In genomic region chr1:36613721-36614120, GRCh38 we compare ENCODE assay signal across 23 cellular contexts.
DNase-seq lines count a peak whose midpoint lies in the region; ATAC-seq, FAIRE-seq and TF ChIP-seq lines count a peak whose summit lies in the region.
"Had no signal": no experiment of that assay in that cellular context is flagged by ENCODE, and none has a peak within 500 bp of the region (broad histone marks: within the 10 kb centered on the region; RNA-seq: fewer than 3 reads in every experiment).

No MANE protein-coding gene starts in this region.

- H3K18ac ChIP-seq in trophoblast cell (ENCODE audit: low read length): no peak overlapping the region

- POLR2A ChIA-PET in HEK293 (lab: Yijun Ruan, JAX): no interaction called here

- H2BK120ac ChIP-seq in trophoblast cell (ENCODE audit: insufficient read depth, low read length, poor library complexity): no peak overlapping the region

- H3K9me3 ChIP-seq in HEK293 (ENCODE audit: control insufficient read depth, insufficient read depth, low read depth, low read length): no peaks in the 10 kb centered on the region
- peaks cover 3% of the 10 kb centered on the region for H3K9me3 ChIP-seq in trophoblast cell (ENCODE audit: insufficient read depth, low read depth, low read length)
- no peaks in the 10 kb centered on the region for H3K9me3 ChIP-seq in SJCRH30 (replicated peaks)
- H3K9me3 ChIP-seq: BLaER1, Caco-2, HAP-1 had no signal

- no peak overlapping the region for H2BK5ac ChIP-seq in trophoblast cell (ENCODE audit: low read depth, low read length, poor library complexity)

- H2BK12ac ChIP-seq in trophoblast cell (ENCODE audit: low read length): no peak overlapping the region

- H3K36me3 ChIP-seq in HEK293 (ENCODE audit: control insufficient read depth in 2 of 2, insufficient read depth in 1 of 2, low read length in 2 of 2) (no peaks in the 10 kb centered on the region), bronchial epithelial cell (ENCODE audit: control insufficient read depth, insufficient read depth, low read length) (no peaks in the 10 kb centered on the region), trophoblast cell (ENCODE audit: control insufficient read depth in 1 of 2, insufficient read depth in 2 of 2, low read length in 2 of 2) (no peaks in the 10 kb centered on the region), SJCRH30 (no peaks in the 10 kb centered on the region)
- H3K36me3 ChIP-seq: BLaER1, HAP-1 had no signal

- no peak overlapping the region for H2AFZ ChIP-seq in trophoblast cell (ENCODE audit: insufficient read depth, low read length, poor library complexity)
- H2AFZ ChIP-seq: GM23248 had no signal

- H3K14ac ChIP-seq in trophoblast cell (ENCODE audit: low read length): no peak overlapping the region

- H3K36me3 Mint-ChIP-seq in activated naive CD8-positive, alpha-beta T cell treated with anti-CD3 and anti-CD28 coated beads, Interleukin-2, amount 50 U/mL, for 24 hours (ENCODE audit: low read depth): no peaks in the 10 kb centered on the region
- no peaks in the 10 kb centered on the region for H3K36me3 Mint-ChIP-seq in activated naive CD8-positive, alpha-beta T cell treated with anti-CD3 and anti-CD28 coated beads for 36 hours
- H3K36me3 Mint-ChIP-seq: CD4-positive, CD25-positive, alpha-beta regulatory T cell; CD8-positive, alpha-beta T cell had no signal

- no peaks in the 10 kb centered on the region for H3K9me3 Mint-ChIP-seq in activated naive CD8-positive, alpha-beta T cell treated with anti-CD3 and anti-CD28 coated beads, Interleukin-2, amount 50 U/mL, for 24 hours
- H3K9me3 Mint-ChIP-seq in activated naive CD8-positive, alpha-beta T cell treated with anti-CD3 and anti-CD28 coated beads for 36 hours: no peaks in the 10 kb centered on the region
- H3K9me3 Mint-ChIP-seq: CD4-positive, CD25-positive, alpha-beta regulatory T cell; CD8-positive, alpha-beta T cell had no signal

- no peak overlapping the region for H4K8ac ChIP-seq in trophoblast cell (ENCODE audit: low read depth, low read length)

- H3K27ac Mint-ChIP-seq in activated naive CD8-positive, alpha-beta T cell treated with anti-CD3 and anti-CD28 coated beads, Interleukin-2, amount 50 U/mL, for 24 hours: no peak overlapping the region
- H3K27ac Mint-ChIP-seq in activated naive CD8-positive, alpha-beta T cell treated with anti-CD3 and anti-CD28 coated beads for 36 hours: no peak overlapping the region
- H3K27ac Mint-ChIP-seq: B cell; CD4-positive, CD25-positive, alpha-beta regulatory T cell; CD8-positive, alpha-beta T cell had no signal

- CTCF ChIA-PET in HEK293 (lab: Yijun Ruan, JAX): no interaction called here

- H3K27me3 ChIP-seq in bronchial epithelial cell (ENCODE audit: control insufficient read depth, insufficient read depth, low read length) (no peaks in the 10 kb centered on the region), trophoblast cell (ENCODE audit: insufficient read depth, low read length) (no peaks in the 10 kb centered on the region), SJCRH30 (peaks cover 11% of the 10 kb centered on the region)
- H3K27me3 ChIP-seq: BLaER1 had no signal

- no peak overlapping the region for H4K12ac ChIP-seq in trophoblast cell (ENCODE audit: low read depth, low read length)

- no peak overlapping the region for H2AK5ac ChIP-seq in trophoblast cell (ENCODE audit: low read length)

- H3K4ac ChIP-seq in trophoblast cell (ENCODE audit: low read depth, low read length): no peak overlapping the region

- H3K4me1 ChIP-seq in HEK293 (ENCODE audit: control insufficient read depth, insufficient read depth, low read length) (no peaks in the 10 kb centered on the region), trophoblast cell (ENCODE audit: control insufficient read depth in 1 of 2, insufficient read depth in 2 of 2, low read length in 2 of 2) (no peaks in the 10 kb centered on the region), SJCRH30 (no peaks in the 10 kb centered on the region)
- H3K4me1 ChIP-seq: BLaER1, Caco-2, HAP-1 had no signal

- no peaks in the 10 kb centered on the region for H3K79me2 ChIP-seq in trophoblast cell (ENCODE audit: control insufficient read depth, insufficient read depth, low read length, poor library complexity)

- H3K27ac ChIP-seq in HEK293 (ENCODE audit: extremely low read depth, low read depth, low read length) (no peak overlapping the region), trophoblast cell (ENCODE audit: low read depth, low read length) (no peak overlapping the region), SJCRH30 (no peak overlapping the region)
- H3K27ac ChIP-seq: 22Rv1, BLaER1, C4-2B, GM23248 had no signal

- H3K79me1 ChIP-seq in trophoblast cell (ENCODE audit: low read length): no peaks in the 10 kb centered on the region

- no peak overlapping the region for H3K9ac ChIP-seq in trophoblast cell (ENCODE audit: low read length)
- H3K9ac ChIP-seq: BLaER1, GM23248 had no signal

- H3K4me1 Mint-ChIP-seq in activated naive CD8-positive, alpha-beta T cell treated with anti-CD3 and anti-CD28 coated beads, Interleukin-2, amount 50 U/mL, for 24 hours: no peaks in the 10 kb centered on the region
- H3K4me1 Mint-ChIP-seq in activated naive CD8-positive, alpha-beta T cell treated with anti-CD3 and anti-CD28 coated beads for 36 hours: no peaks in the 10 kb centered on the region
- H3K4me1 Mint-ChIP-seq: B cell; CD4-positive, CD25-positive, alpha-beta regulatory T cell had no signal

- H3K27me3 Mint-ChIP-seq in activated naive CD8-positive, alpha-beta T cell treated with anti-CD3 and anti-CD28 coated beads, Interleukin-2, amount 50 U/mL, for 24 hours: peaks cover 3% of the 10 kb centered on the region
- no peaks in the 10 kb centered on the region for H3K27me3 Mint-ChIP-seq in activated naive CD8-positive, alpha-beta T cell treated with anti-CD3 and anti-CD28 coated beads for 36 hours
- H3K27me3 Mint-ChIP-seq: CD4-positive, CD25-positive, alpha-beta regulatory T cell had no signal

- H3K4me2 ChIP-seq in trophoblast cell (ENCODE audit: low read length): no peak overlapping the region
- H3K4me2 ChIP-seq: BLaER1 had no signal

- H3K23ac ChIP-seq in trophoblast cell (ENCODE audit: low read length): peak overlapping the region; percentile 88

- DNase-seq in activated naive CD8-positive, alpha-beta T cell treated with anti-CD3 and anti-CD28 coated beads, Interleukin-2, amount 50 U/mL, for 24 hours: no peak
- DNase-seq in activated naive CD8-positive, alpha-beta T cell treated with anti-CD3 and anti-CD28 coated beads for 36 hours: no peak
- no peak for DNase-seq in bronchial epithelial cell (ENCODE audit: low read depth)
- DNase-seq in trophoblast cell: no peak
- DNase-seq in UCSD-AML1 (lab: John Stamatoyannopoulos, UW; ENCODE audit: unreplicated experiment): no peak
- DNase-seq in SJCRH30: no peak
- no peak for DNase-seq in stimulated activated naive CD8-positive, alpha-beta T cell treated with anti-CD3 and anti-CD28 coated beads, Interleukin-15, Interleukin-2, amounts not matched to agents 100 U/mL and 50 U/mL, for 24 hours
- DNase-seq: Caco-2; CD4-positive, CD25-positive, alpha-beta regulatory T cell; CD8-positive, alpha-beta T cell; DMS 273 treated with DMSO at 0.1 percent for 48 hours; DMS79; EL; GF-D8; GM23248 had no signal

- ATAC-seq in activated naive CD8-positive, alpha-beta T cell treated with anti-CD3 and anti-CD28 coated beads, Interleukin-2, amount 50 U/mL, for 24 hours: peak; percentile 15
- ATAC-seq in stimulated activated naive CD8-positive, alpha-beta T cell treated with anti-CD3 and anti-CD28 coated beads, Interleukin-15, Interleukin-2, amounts not matched to agents 100 U/mL and 50 U/mL, for 24 hours: no peak
- ATAC-seq: CD8-positive, alpha-beta T cell had no signal

- H3K4me3 ChIP-seq in HEK293 (ENCODE audit: low read depth, low read length): no peak overlapping the region
- H3K4me3 ChIP-seq in bronchial epithelial cell (ENCODE audit: low read depth, low read length): no peak overlapping the region
- no peak overlapping the region for H3K4me3 ChIP-seq in trophoblast cell (ENCODE audit: low read depth, low read length)
- no peak overlapping the region for H3K4me3 ChIP-seq in SJCRH30
- H3K4me3 ChIP-seq: BLaER1, GM23248, HAP-1 had no signal

- H3K4me3 Mint-ChIP-seq in activated naive CD8-positive, alpha-beta T cell treated with anti-CD3 and anti-CD28 coated beads, Interleukin-2, amount 50 U/mL, for 24 hours: no peak overlapping the region
- H3K4me3 Mint-ChIP-seq in activated naive CD8-positive, alpha-beta T cell treated with anti-CD3 and anti-CD28 coated beads for 36 hours: no peak overlapping the region
- H3K4me3 Mint-ChIP-seq: B cell; CD4-positive, CD25-positive, alpha-beta regulatory T cell; CD8-positive, alpha-beta T cell had no signal

- no peak overlapping the region for H4K91ac ChIP-seq in trophoblast cell (ENCODE audit: low read depth, low read length)

- no peak for TF ChIP-seq CTCF in HEK293 (tag by site-specific recombination; IDR thresholded peaks at IDR 0.05)
- no peak for TF ChIP-seq CTCF in bronchial epithelial cell (IDR thresholded peaks at IDR 0.05; ENCODE audit: insufficient read depth, low read length, severe bottlenecking)

- peak; percentile 98 for FAIRE-seq in bronchial epithelial cell (lab: Jason Lieb, UNC)
- FAIRE-seq: A204.1, GM18507 had no signal

- no CpG with 5 or more reads among the region's 3 CpGs for WGBS in trophoblast cell (ENCODE audit: extremely low coverage, insufficient coverage, insufficient read length)

TF ChIP-seq in HEK293, 187 proteins besides CTCF, POLR2A, EP300 and RAD21 (continues in another document):
- TF ChIP-seq MYNN (tag by site-specific recombination; IDR thresholded peaks at IDR 0.05; ENCODE audit: borderline replicate concordance) (no peak), ZXDB (tag by site-specific recombination; IDR thresholded peaks at IDR 0.05) (no peak), ZBTB7A (tag by site-specific recombination; IDR thresholded peaks at IDR 0.05; ENCODE audit: low read depth) (no peak), ZNF768 (tag by site-specific recombination; IDR thresholded peaks at IDR 0.05) (no peak), ZNF629 (tag by site-specific recombination; IDR thresholded peaks at IDR 0.05) (no peak)
- TF ChIP-seq, protein P1, sequence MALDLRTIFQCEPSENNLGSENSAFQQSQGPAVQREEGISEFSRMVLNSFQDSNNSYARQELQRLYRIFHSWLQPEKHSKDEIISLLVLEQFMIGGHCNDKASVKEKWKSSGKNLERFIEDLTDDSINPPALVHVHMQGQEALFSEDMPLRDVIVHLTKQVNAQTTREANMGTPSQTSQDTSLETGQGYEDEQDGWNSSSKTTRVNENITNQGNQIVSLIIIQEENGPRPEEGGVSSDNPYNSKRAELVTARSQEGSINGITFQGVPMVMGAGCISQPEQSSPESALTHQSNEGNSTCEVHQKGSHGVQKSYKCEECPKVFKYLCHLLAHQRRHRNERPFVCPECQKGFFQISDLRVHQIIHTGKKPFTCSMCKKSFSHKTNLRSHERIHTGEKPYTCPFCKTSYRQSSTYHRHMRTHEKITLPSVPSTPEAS (tag by site-specific recombination; IDR thresholded peaks at IDR 0.05): peak; percentile 86
